ENCODE assay signal across 9 cellular contexts in the genomic region with DNA sequence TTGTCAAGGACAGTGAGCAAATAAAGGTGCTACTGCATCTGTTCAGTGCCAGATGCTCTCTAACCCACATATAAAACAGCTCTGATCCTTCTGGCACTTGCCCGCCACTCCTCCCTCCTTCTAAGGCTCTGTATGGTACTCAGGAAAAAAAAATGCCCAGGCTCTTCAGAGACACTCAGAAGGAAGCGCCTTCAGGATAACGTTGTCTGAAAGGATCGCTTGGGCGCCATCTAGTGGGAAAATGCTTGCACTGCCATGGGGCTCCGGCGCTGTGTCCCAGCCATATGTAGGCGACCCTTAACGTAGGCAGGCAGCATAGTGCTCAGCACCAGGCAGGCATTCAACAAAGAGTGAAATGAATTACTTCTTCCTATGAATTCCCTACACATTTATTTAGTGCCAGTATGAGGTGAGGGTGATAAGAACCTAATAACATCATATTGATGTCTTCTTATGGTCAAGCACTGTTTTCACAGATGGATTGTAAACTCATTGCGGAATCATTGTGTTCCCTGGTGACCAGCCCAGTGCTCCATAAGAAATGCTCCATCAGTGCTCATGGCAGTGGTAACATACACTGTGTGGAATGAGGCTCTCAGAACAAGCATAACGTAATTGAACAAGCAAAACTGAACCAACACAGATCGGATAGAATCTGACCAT. TPM values are rescaled to one million over a fixed set of nuclear protein-coding genes. Genes with fewer than 3 reads are reported as not detected.
DNase-seq lines count a peak whose midpoint lies in the region; ATAC-seq and TF ChIP-seq lines count a peak whose summit lies in the region.
"Had no signal": no experiment of that assay in that cellular context is flagged by ENCODE, and none has a peak within 500 bp of the region (broad histone marks: within the 10 kb centered on the region; RNA-seq: fewer than 3 reads in every experiment).

No MANE protein-coding gene starts in this region.

- H3K4me1 Mint-ChIP-seq in activated naive CD8-positive, alpha-beta T cell treated with anti-CD3 and anti-CD28 coated beads, Interleukin-2, amount 50 U/mL, for 24 hours, result no peaks in the 10 kb centered on the region

- H4K20me1 ChIP-seq in SU-DHL-6 (ENCODE audit: low read depth, low read length), result no peaks in the 10 kb centered on the region

- 16 to 18% (median 16%) methylated on average over 12 of the region's 12 CpGs for WGBS in heart left ventricle, 4 donors

- H3K27ac ChIP-seq in SU-DHL-6 (ENCODE audit: low read depth, low read length) (no peak overlapping the region), heart left ventricle (no peak overlapping the region)
- H3K27ac ChIP-seq: skin epidermis had no signal

- H3K27ac Mint-ChIP-seq in activated naive CD8-positive, alpha-beta T cell treated with anti-CD3 and anti-CD28 coated beads, Interleukin-2, amount 50 U/mL, for 24 hours, result no peak overlapping the region

- no peak overlapping the region for H3K4me3 ChIP-seq in GM12865 (ENCODE audit: low read depth, low read length)
- no peak overlapping the region for H3K4me3 ChIP-seq in HFF-Myc (replicated peaks; ENCODE audit: low read depth, low read length)
- no peak overlapping the region for H3K4me3 ChIP-seq in SU-DHL-6 (ENCODE audit: insufficient read depth, low read length, poor library complexity, severe bottlenecking)
- no peak overlapping the region for H3K4me3 ChIP-seq in heart left ventricle
- H3K4me3 ChIP-seq: skin epidermis had no signal

- no peak overlapping the region for H3K9ac ChIP-seq in SU-DHL-6 (ENCODE audit: low read length)

- no peaks in the 10 kb centered on the region for H3K79me2 ChIP-seq in SU-DHL-6 (ENCODE audit: insufficient read depth, low read length)

- H3K4me2 ChIP-seq in SU-DHL-6 (ENCODE audit: low read depth, low read length, poor library complexity, severe bottlenecking), result no peak overlapping the region

- H3K27me3 ChIP-seq in SU-DHL-6 (ENCODE audit: low read length) (no peaks in the 10 kb centered on the region), heart left ventricle (peaks cover 0 to 27% (median 0%) of the 10 kb centered on the region in 9 donors)

- peaks cover 17% of the 10 kb centered on the region for H3K9me3 Mint-ChIP-seq in activated naive CD8-positive, alpha-beta T cell treated with anti-CD3 and anti-CD28 coated beads, Interleukin-2, amount 50 U/mL, for 24 hours

- TF ChIP-seq CTCF in GM12865 (IDR thresholded peaks at IDR 0.05; ENCODE audit: insufficient read depth, low read depth, low read length, missing control alignments) (peak; percentile 90), HFF-Myc (IDR thresholded peaks at IDR 0.05; ENCODE audit: low read depth, low read length, missing control alignments) (peak; percentile 89), SU-DHL-6 (IDR thresholded peaks at IDR 0.05; ENCODE audit: insufficient read depth, low read length, poor library complexity, severe bottlenecking) (peak; percentile 79), heart left ventricle (IDR thresholded peaks at IDR 0.05) (peak; percentile 82 to 97 (median 90))

- no peaks in the 10 kb centered on the region for H3K36me3 ChIP-seq in SU-DHL-6 (ENCODE audit: low read length)
- H3K36me3 ChIP-seq in heart left ventricle, result no peaks in the 10 kb centered on the region

- H3K4me3 Mint-ChIP-seq in activated naive CD8-positive, alpha-beta T cell treated with anti-CD3 and anti-CD28 coated beads, Interleukin-2, amount 50 U/mL, for 24 hours, result no peak overlapping the region

- H3K36me3 Mint-ChIP-seq in activated naive CD8-positive, alpha-beta T cell treated with anti-CD3 and anti-CD28 coated beads, Interleukin-2, amount 50 U/mL, for 24 hours (ENCODE audit: low read depth), result no peaks in the 10 kb centered on the region

- TF ChIP-seq POLR2A in heart left ventricle (IDR thresholded peaks at IDR 0.05), result no peak

- H3F3A ChIP-seq in SU-DHL-6 (ENCODE audit: insufficient read depth), result no peaks in the 10 kb centered on the region

- ATAC-seq in activated naive CD8-positive, alpha-beta T cell treated with anti-CD3 and anti-CD28 coated beads, Interleukin-2, amount 50 U/mL, for 24 hours, result peak; percentile 84
- ATAC-seq in heart left ventricle (peak; percentile 55 to 95 (median 85)), HG02840 (IDR thresholded peaks at IDR 0.05; ENCODE audit: low FRiP score, unreplicated experiment) (no peak)

- H3K4me1 ChIP-seq in heart left ventricle, result peaks cover 0 to 14% (median 1%) of the 10 kb centered on the region in 12 donors

- intact Hi-C loops in heart left ventricle (cut with DNase I), result loop anchor here in 7 of 10 donors (5.0 to 10.0 kb wide), 9 partner anchors 119 to 782 kb away; no protein-coding TSS in a partner anchor

- peaks cover 49% of the 10 kb centered on the region for H3K27me3 Mint-ChIP-seq in activated naive CD8-positive, alpha-beta T cell treated with anti-CD3 and anti-CD28 coated beads, Interleukin-2, amount 50 U/mL, for 24 hours

- H3K9me3 ChIP-seq in SU-DHL-6 (ENCODE audit: insufficient read depth, low read length) (no peaks in the 10 kb centered on the region), heart left ventricle (peaks cover 0 to 20% (median 0%) of the 10 kb centered on the region in 12 donors)

- H2AFZ ChIP-seq in SU-DHL-6 (ENCODE audit: low read depth, low read length, severe bottlenecking), result no peak overlapping the region

- no peaks in the 10 kb centered on the region for H3K9me2 ChIP-seq in SU-DHL-6 (replicated peaks; ENCODE audit: insufficient read depth, low read length)

- DNase-seq in GM12865 (ENCODE audit: low read depth) (peak; percentile 71), HFF-Myc (ENCODE audit: extremely low read depth, low read depth) (peak; percentile 64), NCI-H1105 (lab: John Stamatoyannopoulos, UW) (peak; percentile 75), heart left ventricle (peak; percentile 59 to 80 (median 67)), putamen (ENCODE audit: low spot score) (peak; percentile 69)
- DNase-seq in activated naive CD8-positive, alpha-beta T cell treated with anti-CD3 and anti-CD28 coated beads, Interleukin-2, amount 50 U/mL, for 24 hours, result peak; percentile 81

RNA-seq across cellular contexts. Expression of gene PAMR1, which starts 39.6 kb away (rescaled TPM):
- total RNA-seq in heart left ventricle, result 10 to 100 TPM in 2 of 9 donors, 1 to 10 TPM in 7; 4.1 to 18.3 (median 7.2) TPM
- polyA plus RNA-seq in heart left ventricle, result 1 to 10 TPM; 3.5 to 4.3 TPM
